Comparison of ENCODE assay signal across 19 cellular contexts in genomic region chr15:69499521-69500201, GRCh38. TPM values are rescaled to one million over a fixed set of nuclear protein-coding genes. Genes with fewer than 3 reads are reported as not detected.
DNase-seq lines count a peak whose midpoint lies in the region; ATAC-seq and TF ChIP-seq lines count a peak whose summit lies in the region.
"Had no signal": no experiment of that assay in that cellular context is flagged by ENCODE, and none has a peak within 500 bp of the region (broad histone marks: within the 10 kb centered on the region; RNA-seq: fewer than 3 reads in every experiment).

No MANE protein-coding gene starts in this region.

- no peak overlapping the region for H3K27ac Mint-ChIP-seq in endodermal cell
- H3K27ac Mint-ChIP-seq: activated naive CD4-positive, alpha-beta T cell treated with anti-CD3 and anti-CD28 coated beads for 36 hours; HFFc6; mesothelial cell of epicardium had no signal

- H3K27ac ChIP-seq in SJCRH30 (peak overlapping the region; percentile 100), endodermal cell (ENCODE audit: low read depth, low read length) (peak overlapping the region; percentile 68), psoas muscle (peak overlapping the region; percentile 66), mesenchymal stem cell (ENCODE audit: low read length, poor library complexity, severe bottlenecking) (no peak overlapping the region)
- H3K27ac ChIP-seq: stomach, upper lobe of left lung had no signal

- H2BK15ac ChIP-seq in mesenchymal stem cell (ENCODE audit: low read depth, poor library complexity, severe bottlenecking): no peak overlapping the region

- H2BK5ac ChIP-seq in mesenchymal stem cell (ENCODE audit: low read depth, low read length, poor library complexity, severe bottlenecking): no peak overlapping the region

- no peak overlapping the region for H3K4ac ChIP-seq in mesenchymal stem cell (ENCODE audit: low read depth in 1 of 2, low read length in 2 of 2)

- H4K91ac ChIP-seq in mesenchymal stem cell (ENCODE audit: low read length): no peak overlapping the region

- H3K23ac ChIP-seq in mesenchymal stem cell (ENCODE audit: low read length in 2 of 2): no peak overlapping the region

- DNase-seq in SJCRH30 (peak; percentile 95 to 99), endodermal cell (peak; percentile 48), left kidney (ENCODE audit: low read depth, low spot score) (peak; percentile 24), psoas muscle (peak; percentile 39 to 60), mesenchymal stem cell (no peak)
- no peak for DNase-seq in activated CD4-positive, alpha-beta T cell treated with anti-CD3 and anti-CD28 coated beads, Interleukin-2, amount 50 U/mL, for 4 hours
- DNase-seq: activated CD4-positive, alpha-beta T cell treated with anti-CD3 and anti-CD28 coated beads, Interleukin-2, amount 50 U/mL, for 48 hours; activated naive CD4-positive, alpha-beta T cell treated with anti-CD3 and anti-CD28 coated beads for 36 hours; activated T-cell treated with anti-CD3 and anti-CD28 coated beads for 4 hours; CD4-positive, alpha-beta memory T cell; HFFc6; NCI-H146; stimulated activated CD4-positive, alpha-beta T cell treated with anti-CD3 and anti-CD28 coated beads, Interleukin-1b, Interleukin-23, amount 100 ng/mL, for 48 hours; stomach; SW 1271; upper lobe of left lung had no signal

- no peak overlapping the region for H2AK5ac ChIP-seq in mesenchymal stem cell (ENCODE audit: low read length, severe bottlenecking)

- ATAC-seq in psoas muscle (peak; percentile 94 to 95 (median 95)), GM21381 (IDR thresholded peaks at IDR 0.05; ENCODE audit: unreplicated experiment) (no peak), GM21717 (IDR thresholded peaks at IDR 0.05; ENCODE audit: unreplicated experiment) (no peak)

- H3K79me1 ChIP-seq in mesenchymal stem cell (replicated peaks; ENCODE audit: low read length, poor library complexity, severe bottlenecking): no peaks in the 10 kb centered on the region

- H3K4me2 ChIP-seq in mesenchymal stem cell (ENCODE audit: low read length, poor library complexity, severe bottlenecking): no peak overlapping the region

- H3K14ac ChIP-seq in mesenchymal stem cell (ENCODE audit: low read length in 2 of 2): no peak overlapping the region

- peaks cover 17% of the 10 kb centered on the region for H3K27me3 Mint-ChIP-seq in endodermal cell (ENCODE audit: insufficient read depth)

- no peak overlapping the region for H3K4me3 Mint-ChIP-seq in endodermal cell
- H3K4me3 Mint-ChIP-seq: activated naive CD4-positive, alpha-beta T cell treated with anti-CD3 and anti-CD28 coated beads for 36 hours; HFFc6; mesothelial cell of epicardium had no signal

- no peaks in the 10 kb centered on the region for H3K27me3 ChIP-seq in SJCRH30
- H3K27me3 ChIP-seq in endodermal cell (ENCODE audit: control insufficient read depth, insufficient read depth, low read length, poor library complexity, severe bottlenecking): peaks cover 10% of the 10 kb centered on the region
- no peaks in the 10 kb centered on the region for H3K27me3 ChIP-seq in psoas muscle (ENCODE audit: insufficient read depth in 3 of 3, low read length in 2 of 3)
- H3K27me3 ChIP-seq in mesenchymal stem cell (ENCODE audit: control insufficient read depth in 1 of 2, insufficient read depth in 1 of 2, low read length in 2 of 2): peaks cover 13 to 60% of the 10 kb centered on the region in 2 experiments
- H3K27me3 ChIP-seq: stomach, upper lobe of left lung had no signal

- H3K36me3 ChIP-seq in SJCRH30 (no peaks in the 10 kb centered on the region), endodermal cell (ENCODE audit: control insufficient read depth, insufficient read depth, low read length) (no peaks in the 10 kb centered on the region), psoas muscle (ENCODE audit: insufficient read depth in 1 of 2, low read depth in 1 of 2) (no peaks in the 10 kb centered on the region), mesenchymal stem cell (ENCODE audit: control insufficient read depth in 1 of 2, insufficient read depth in 2 of 2, low read depth in 1 of 2, low read length in 2 of 2) (no peaks in the 10 kb centered on the region)
- H3K36me3 ChIP-seq: stomach, upper lobe of left lung had no signal

- H3K36me3 Mint-ChIP-seq in endodermal cell (ENCODE audit: low read depth): no peaks in the 10 kb centered on the region
- H3K36me3 Mint-ChIP-seq: CD4-positive, alpha-beta memory T cell; mesothelial cell of epicardium had no signal

- H3K4me1 ChIP-seq in SJCRH30: peaks cover 51% of the 10 kb centered on the region
- no peaks in the 10 kb centered on the region for H3K4me1 ChIP-seq in endodermal cell (ENCODE audit: control insufficient read depth, insufficient read depth, low read length)
- no peaks in the 10 kb centered on the region for H3K4me1 ChIP-seq in psoas muscle
- peaks cover 3% of the 10 kb centered on the region for H3K4me1 ChIP-seq in mesenchymal stem cell (ENCODE audit: control insufficient read depth, insufficient read depth, low read depth, low read length)
- H3K4me1 ChIP-seq: stomach, upper lobe of left lung had no signal

- peaks cover 3% of the 10 kb centered on the region for H3K4me1 Mint-ChIP-seq in endodermal cell
- H3K4me1 Mint-ChIP-seq: CD4-positive, alpha-beta memory T cell had no signal

- H2AFZ ChIP-seq in mesenchymal stem cell (ENCODE audit: low read depth, low read length): no peak overlapping the region

- no peaks in the 10 kb centered on the region for H3K9me3 ChIP-seq in SJCRH30 (replicated peaks)
- H3K9me3 ChIP-seq in endodermal cell (ENCODE audit: control insufficient read depth, low read length): no peaks in the 10 kb centered on the region
- no peaks in the 10 kb centered on the region for H3K9me3 ChIP-seq in psoas muscle
- no peaks in the 10 kb centered on the region for H3K9me3 ChIP-seq in mesenchymal stem cell (ENCODE audit: control insufficient read depth, low read length)
- H3K9me3 ChIP-seq: stomach, upper lobe of left lung had no signal

- no peak overlapping the region for H4K8ac ChIP-seq in mesenchymal stem cell (ENCODE audit: low read length)

- peak overlapping the region; percentile 27 for H3K4me3 ChIP-seq in SJCRH30
- no peak overlapping the region for H3K4me3 ChIP-seq in endodermal cell (ENCODE audit: low read length)
- H3K4me3 ChIP-seq in psoas muscle: no peak overlapping the region
- H3K4me3 ChIP-seq in mesenchymal stem cell (ENCODE audit: insufficient read depth in 1 of 2, low read depth in 1 of 2, low read length in 2 of 2): no peak overlapping the region
- H3K4me3 ChIP-seq: stomach, upper lobe of left lung had no signal

- H2BK120ac ChIP-seq in mesenchymal stem cell (ENCODE audit: low read depth, low read length): no peak overlapping the region

- no peak overlapping the region for H2BK12ac ChIP-seq in mesenchymal stem cell (ENCODE audit: low read length in 2 of 2)

- no peaks in the 10 kb centered on the region for H3K9me3 Mint-ChIP-seq in endodermal cell
- H3K9me3 Mint-ChIP-seq: activated naive CD4-positive, alpha-beta T cell treated with anti-CD3 and anti-CD28 coated beads for 36 hours; CD4-positive, alpha-beta memory T cell; HFFc6; mesothelial cell of epicardium had no signal

- 67 to 83% methylated on average over 13 to 14 of the region's 14 CpGs for WGBS in endodermal cell (ENCODE audit: insufficient coverage in 1 of 2, insufficient read length in 1 of 2), 2 experiments
- WGBS in psoas muscle, 3 donors: 21 to 37% (median 27%) methylated on average over 14 of the region's 14 CpGs
- WGBS in mesenchymal stem cell: 82% methylated on average over 14 of the region's 14 CpGs

- intact Hi-C loops in psoas muscle (cut with DNase I): no loop called here

- no peak overlapping the region for H3K18ac ChIP-seq in mesenchymal stem cell (ENCODE audit: low read depth in 1 of 2, low read length in 2 of 2)

- no peak for TF ChIP-seq CTCF in endodermal cell (conservative IDR thresholded peaks at IDR 0.05)
- no peak for TF ChIP-seq CTCF in psoas muscle (IDR thresholded peaks at IDR 0.05)

- no peak overlapping the region for H3K9ac ChIP-seq in endodermal cell (ENCODE audit: extremely low read depth, low read length, poor library complexity, severe bottlenecking)
- H3K9ac ChIP-seq in mesenchymal stem cell (ENCODE audit: low read length): no peak overlapping the region

RNA-seq across cellular contexts. Expression of gene RPLP1, which starts 47.0 kb away (rescaled TPM):
- total RNA-seq in SJCRH30 (2014; rRNA removed; shearing (Covaris generic)): 761 and 909 TPM in 2 replicates
- total RNA-seq in endodermal cell: 1,000 to 10,000 TPM; 1,560 to 1,563 TPM
- 2,242 TPM for polyA plus RNA-seq in endodermal cell (2013, experiment 1 of 2)
- polyA plus RNA-seq in endodermal cell (2013, experiment 2 of 2): 2,014 TPM
- total RNA-seq in psoas muscle: 1,000 to 10,000 TPM; 1,471 to 2,300 (median 1,863) TPM
- polyA plus RNA-seq in psoas muscle: 1,000 to 10,000 TPM; 1,956 to 2,538 (median 2,265) TPM
- polyA plus RNA-seq in mesenchymal stem cell (2013, experiment 1 of 2): 3,158 TPM
- 2,769 TPM for polyA plus RNA-seq in mesenchymal stem cell (2013, experiment 2 of 2)

Comparison
In these comparisons a context has a peak if more than half of its experiments do, and no peak if none do; other contexts are left out.
1. DNase-seq: peak in SJCRH30 (2 of 2), endodermal cell (single experiment), left kidney (single experiment) and psoas muscle (2 of 2); none in mesenchymal stem cell (single experiment) and activated CD4-positive, alpha-beta T cell treated with anti-CD3 and anti-CD28 coated beads, Interleukin-2, amount 50 U/mL, for 4 hours (0 of 2).
2. ATAC-seq: peak in psoas muscle (4 of 4); none in GM21381 (single experiment) and GM21717 (single experiment).